In the genomic region with DNA sequence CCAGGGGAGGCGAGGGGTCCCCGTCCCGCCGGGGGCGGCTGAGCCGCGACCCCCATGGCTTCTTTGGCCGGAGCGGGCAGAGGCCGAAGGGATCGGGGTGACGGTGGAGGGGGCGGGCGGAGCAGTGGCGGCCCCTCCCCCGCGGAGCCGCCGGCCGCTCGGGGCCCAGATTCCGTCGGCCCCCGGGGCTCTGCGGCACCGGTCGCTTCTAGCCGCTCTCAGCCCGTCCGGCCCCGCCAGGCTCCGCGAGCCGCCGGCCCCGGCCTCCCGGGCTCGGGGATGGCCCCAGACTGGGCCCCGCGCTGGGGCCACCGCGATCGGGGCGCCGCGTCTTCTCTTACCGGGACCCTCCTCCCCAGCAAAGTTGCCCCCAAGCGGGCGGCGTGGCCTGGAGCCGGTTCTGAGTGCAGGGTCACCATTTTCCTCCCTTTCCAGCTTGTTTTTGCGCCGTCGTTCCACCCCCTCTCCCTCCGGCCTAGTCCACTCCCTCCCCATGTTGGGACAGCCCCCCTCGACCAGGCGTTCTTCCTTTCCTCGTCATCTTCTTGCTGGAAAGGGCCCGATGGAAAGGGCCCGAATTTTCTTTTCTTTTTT, we compare ENCODE assay signal across 8 cellular contexts. TPM values are rescaled to one million over a fixed set of nuclear protein-coding genes. Genes with fewer than 3 reads are reported as not detected.
DNase-seq lines count a peak whose midpoint lies in the region; ATAC-seq and TF ChIP-seq lines count a peak whose summit lies in the region.

No MANE protein-coding gene starts in this region.

- peak; percentile 24 for ATAC-seq in GM21825 (IDR thresholded peaks at IDR 0.05; ENCODE audit: unreplicated experiment)
- ATAC-seq in foreskin keratinocyte = peak; percentile 9

- H3K9me3 Mint-ChIP-seq in nephron progenitor cell = no peaks in the 10 kb centered on the region

- peaks cover 14% of the 10 kb centered on the region for H3K36me3 Mint-ChIP-seq in nephron progenitor cell (ENCODE audit: low read depth)

- H3K27ac Mint-ChIP-seq in nephron progenitor cell = peak overlapping the region; percentile 99

- H3K4me3 Mint-ChIP-seq in nephron progenitor cell = peak overlapping the region; percentile 99

- DNase-seq in EL (peak; percentile 82), LNCaP clone FGC (ENCODE audit: low read depth) (no peak), activated gamma-delta T cell treated with Interleukin-2 at 50 U/mL for 16 hours (peak; percentile 12), foreskin keratinocyte (peak in 1 of 2 donors; percentile 42), nephron progenitor cell (peak; percentile 61), NCI-H1930 (lab: John Stamatoyannopoulos, UW) (no peak), GOT3 (lab: John Stamatoyannopoulos, UW) (no peak)

- H3K4me1 ChIP-seq in foreskin keratinocyte = peaks cover 26% of the 10 kb centered on the region

- peak overlapping the region; percentile 95 for H3K27ac ChIP-seq in foreskin keratinocyte

- no peak for TF ChIP-seq CTCF in LNCaP clone FGC (IDR thresholded peaks at IDR 0.05; ENCODE audit: control insufficient read depth, extremely low read depth, insufficient read depth)
- no peak for TF ChIP-seq CTCF in foreskin keratinocyte (conservative IDR thresholded peaks at IDR 0.05)
- TF ChIP-seq CTCF in nephron progenitor cell (IDR thresholded peaks at IDR 0.05) = no peak

- peaks cover 49% of the 10 kb centered on the region for H3K4me1 Mint-ChIP-seq in nephron progenitor cell

- H3K27me3 Mint-ChIP-seq in nephron progenitor cell (ENCODE audit: low read depth, poor library complexity) = no peaks in the 10 kb centered on the region

- H3K27me3 ChIP-seq in foreskin keratinocyte = no peaks in the 10 kb centered on the region

- peak overlapping the region; percentile 85 for H3K4me3 ChIP-seq in LNCaP clone FGC (ENCODE audit: low read depth, low read length)

RNA-seq across cellular contexts. Expression of a gene that starts 0.8 kb away (rescaled TPM):
- 25.4 and 25.5 TPM in 2 replicates for total RNA-seq in foreskin keratinocyte
- 1.2 and 1.3 TPM in 2 replicates for polyA plus RNA-seq in foreskin keratinocyte

Comparison
In these comparisons a context has a peak if more than half of its experiments do, and no peak if none do; other contexts are left out.
1. DNase-seq: peak in EL (single experiment), activated gamma-delta T cell treated with Interleukin-2 at 50 U/mL for 16 hours (single experiment) and nephron progenitor cell (single experiment); none in LNCaP clone FGC (single experiment), NCI-H1930 (0 of 2) and GOT3 (single experiment).